18 cellular contexts compared by ENCODE assay signal in genomic region chr20:25549866-25550477, GRCh38. TPM values are rescaled to one million over a fixed set of nuclear protein-coding genes. Genes with fewer than 3 reads are reported as not detected.
DNase-seq lines count a peak whose midpoint lies in the region; ATAC-seq and TF ChIP-seq lines count a peak whose summit lies in the region.
"Had no signal": no experiment of that assay in that cellular context is flagged by ENCODE, and none has a peak within 500 bp of the region (broad histone marks: within the 10 kb centered on the region; RNA-seq: fewer than 3 reads in every experiment).

No MANE protein-coding gene starts in this region.

- 0 out of 2 replicates have a peak, but pooled peaks cover 6% of the 10 kb centered on the region for H3K4me1 ChIP-seq in GM23248 (ENCODE audit: insufficient read depth)
- peaks cover 87% of the 10 kb centered on the region for H3K4me1 ChIP-seq in parathyroid adenoma
- H3K4me1 ChIP-seq in effector memory CD4-positive, alpha-beta T cell (ENCODE audit: control insufficient read depth, insufficient read depth, low read length, poor library complexity, severe bottlenecking) = no peaks in the 10 kb centered on the region

- H3K36me3 ChIP-seq in GM23248 (ENCODE audit: low read depth) (no peaks in the 10 kb centered on the region), parathyroid adenoma (ENCODE audit: control insufficient read depth, insufficient read depth, low read length) (no peaks in the 10 kb centered on the region)
- no peaks in the 10 kb centered on the region for H3K36me3 ChIP-seq in effector memory CD4-positive, alpha-beta T cell (ENCODE audit: control insufficient read depth, insufficient read depth, low read length)

- H4K20me1 ChIP-seq in GM23248 (ENCODE audit: insufficient read depth) = no peaks in the 10 kb centered on the region

- H3K79me2 ChIP-seq in GM23248 (ENCODE audit: insufficient read depth) = no peaks in the 10 kb centered on the region
- H3K79me2 ChIP-seq in parathyroid adenoma = peaks cover 15% of the 10 kb centered on the region

- no peaks in the 10 kb centered on the region for H3K9me3 ChIP-seq in GM23248 (ENCODE audit: low read depth)
- no peaks in the 10 kb centered on the region for H3K9me3 ChIP-seq in parathyroid adenoma (ENCODE audit: control insufficient read depth, low read length)
- H3K9me3 ChIP-seq in effector memory CD4-positive, alpha-beta T cell (ENCODE audit: control insufficient read depth, low read length) = no peaks in the 10 kb centered on the region

- H3K4me3 ChIP-seq in GM23248 = no peak overlapping the region
- H3K4me3 ChIP-seq in fibroblast of pulmonary artery (replicated peaks; ENCODE audit: low read depth, low read length) = no peak overlapping the region
- no peak overlapping the region for H3K4me3 ChIP-seq in parathyroid adenoma (ENCODE audit: low read depth, low read length)
- H3K4me3 ChIP-seq in effector memory CD4-positive, alpha-beta T cell (ENCODE audit: insufficient read depth, low read depth, low read length, poor library complexity, severe bottlenecking) = no peak overlapping the region

- in situ Hi-C loops in GM23248 (cut with MboI) = no loop called here

- TF ChIP-seq CTCF in VCaP (conservative IDR thresholded peaks at IDR 0.05) (no peak), fibroblast of pulmonary artery (IDR thresholded peaks at IDR 0.05; ENCODE audit: low read length, missing control alignments) (no peak), parathyroid adenoma (IDR thresholded peaks at IDR 0.05) (no peak)

- WGBS in GM23248 (ENCODE audit: low coverage in 1 of 2, low lambda C conversion rate in 2 of 2, missing lambda C conversion rate in 2 of 2), 2 experiments = 74 to 75% methylated on average over 10 of the region's 10 CpGs

- no peaks in the 10 kb centered on the region for H3K9me2 ChIP-seq in GM23248 (ENCODE audit: insufficient read depth)

- DNase-seq in GM23248 = peak; percentile 64
- DNase-seq in fibroblast of pulmonary artery (ENCODE audit: low read depth) = peak; percentile 72
- no peak for DNase-seq in NCI-H2196 treated with DMSO at 0.1 percent for 48 hours (lab: John Stamatoyannopoulos, UW; ENCODE audit: unreplicated experiment)
- DNase-seq in effector memory CD4-positive, alpha-beta T cell = no peak
- DNase-seq: activated CD4-positive, alpha-beta T cell treated with anti-CD3 and anti-CD28 coated beads for 1 hour; activated naive CD8-positive, alpha-beta T cell treated with anti-CD3 and anti-CD28 coated beads, Interleukin-2, amount 10 ng/mL, durations not matched to agents 7 days and 5 days; activated T-cell treated with anti-CD3 and anti-CD28 coated beads, Interleukin-2, amount 50 U/mL, for 1 hour; C1 segment of cervical spinal cord; foreskin melanocyte; NCI-H1048; NCI-H446 treated with DMSO at 0.1 percent for 48 hours; stimulated activated CD4-positive, alpha-beta T cell treated with anti-CD3 and anti-CD28 coated beads, Interleukin-4, amount 100 ng/mL, for 24 hours; T-cell had no signal

- H3F3A ChIP-seq in GM23248 (ENCODE audit: insufficient read depth) = no peaks in the 10 kb centered on the region

- H3K4me2 ChIP-seq in GM23248 (ENCODE audit: unreplicated experiment) (no peak overlapping the region), parathyroid adenoma (ENCODE audit: low read length) (peak overlapping the region; percentile 31)

- ATAC-seq in GM19351 (IDR thresholded peaks at IDR 0.05; ENCODE audit: unreplicated experiment) (no peak), HG03139 (IDR thresholded peaks at IDR 0.05; ENCODE audit: unreplicated experiment) (no peak)
- ATAC-seq: Panc1, T-cell had no signal

- H3K27ac ChIP-seq in GM23248 (no peak overlapping the region), VCaP (peak overlapping the region; percentile 80), parathyroid adenoma (peak overlapping the region; percentile 87)
- H3K27ac ChIP-seq in effector memory CD4-positive, alpha-beta T cell (ENCODE audit: insufficient read depth, low read length, poor library complexity, severe bottlenecking) = no peak overlapping the region

- H3K27me3 ChIP-seq in GM23248 (replicated peaks; ENCODE audit: insufficient read depth) = no peaks in the 10 kb centered on the region
- H3K27me3 ChIP-seq in parathyroid adenoma (ENCODE audit: control insufficient read depth, insufficient read depth, low read length) = no peaks in the 10 kb centered on the region
- H3K27me3 ChIP-seq in effector memory CD4-positive, alpha-beta T cell (replicated peaks; ENCODE audit: control insufficient read depth, insufficient read depth, low read length, poor library complexity, severe bottlenecking) = no peaks in the 10 kb centered on the region

- H3K9ac ChIP-seq in GM23248 (no peak overlapping the region), parathyroid adenoma (no peak overlapping the region)

- no peak overlapping the region for H2AFZ ChIP-seq in GM23248
- peak overlapping the region; percentile 55 for H2AFZ ChIP-seq in parathyroid adenoma

RNA-seq across cellular contexts. Expression of gene NINL, which starts 35.4 kb away (rescaled TPM):
- 3.4 and 10.2 TPM in 2 replicates for total RNA-seq in GM23248 (2014; rRNA removed; shearing (Covaris generic))
- 1.9 and 2.6 TPM in 2 replicates for polyA plus RNA-seq in GM23248 (2016; fragmentation: Nextera tagmentation; extraction: Ambion mirVana)

Comparison
In these comparisons a context has a peak if more than half of its experiments do, and no peak if none do; other contexts are left out.
1. DNase-seq: peak in GM23248 (single experiment) and fibroblast of pulmonary artery (single experiment); none in NCI-H2196 treated with DMSO at 0.1 percent for 48 hours (single experiment) and effector memory CD4-positive, alpha-beta T cell (0 of 3).
2. H3K27ac ChIP-seq: peak in VCaP (single experiment) and parathyroid adenoma (single experiment); none in GM23248 (single experiment) and effector memory CD4-positive, alpha-beta T cell (single experiment).